Comparison of ENCODE assay signal across 9 cellular contexts in the genomic region with DNA sequence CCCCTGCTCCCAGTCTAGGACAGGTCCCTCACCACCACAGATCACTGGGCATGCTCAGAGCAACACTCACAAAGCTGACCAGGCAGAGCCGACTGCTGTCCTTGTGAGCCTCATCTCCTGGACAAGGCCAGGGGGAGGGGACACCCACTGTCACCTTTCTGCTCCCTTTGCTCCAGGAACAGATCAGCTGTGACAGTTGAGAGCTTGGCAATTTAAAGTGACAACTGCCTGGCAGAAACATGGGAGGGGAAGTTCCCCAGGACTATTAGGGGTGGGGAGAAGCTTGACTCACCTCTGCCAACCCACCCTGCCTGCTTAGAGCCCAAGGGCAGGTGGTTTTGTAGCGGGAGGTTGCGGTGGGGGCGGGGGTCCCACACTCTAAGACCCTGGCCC.
A peak's percentile ranks its signal among the peaks of the same experiment; 100 is the strongest.
DNase-seq lines count a peak whose midpoint lies in the region; ATAC-seq and TF ChIP-seq lines count a peak whose summit lies in the region.
"Had no signal": no experiment of that assay in that cellular context is flagged by ENCODE, and none has a peak within 500 bp of the region (broad histone marks: within the 10 kb centered on the region; RNA-seq: fewer than 3 reads in every experiment).

No MANE protein-coding gene starts in this region.

- no peak for ATAC-seq in HG03097 (IDR thresholded peaks at IDR 0.05; ENCODE audit: low FRiP score, unreplicated experiment)
- no peak for ATAC-seq in activated CD8-positive, alpha-beta memory T cell treated with anti-CD3 and anti-CD28 coated beads, Interleukin-2, amount 10 ng/mL, durations not matched to agents 7 days and 5 days

- peaks cover 11% of the 10 kb centered on the region for H3K36me3 Mint-ChIP-seq in activated CD4-positive, alpha-beta T cell treated with anti-CD3 and anti-CD28 coated beads, Interleukin-2, amount 10 ng/mL, durations not matched to agents 24 days and 14 days (ENCODE audit: low read depth)
- peaks cover 7% of the 10 kb centered on the region for H3K36me3 Mint-ChIP-seq in activated CD8-positive, alpha-beta memory T cell treated with anti-CD3 and anti-CD28 coated beads, Interleukin-2, amount 10 ng/mL, durations not matched to agents 7 days and 5 days

- peak overlapping the region; percentile 56 for H3K4me3 Mint-ChIP-seq in activated CD4-positive, alpha-beta T cell treated with anti-CD3 and anti-CD28 coated beads, Interleukin-2, amount 10 ng/mL, durations not matched to agents 24 days and 14 days
- H3K4me3 Mint-ChIP-seq in activated CD8-positive, alpha-beta memory T cell treated with anti-CD3 and anti-CD28 coated beads, Interleukin-2, amount 10 ng/mL, durations not matched to agents 7 days and 5 days: no peak overlapping the region

- peaks cover 23 to 48% of the 10 kb centered on the region in 2 donors for H3K4me1 ChIP-seq in adrenal gland (replicated peaks in 1 of 2)
- H3K4me1 ChIP-seq in stomach: peaks cover 13 to 63% (median 38%) of the 10 kb centered on the region in 4 donors

- H3K27me3 ChIP-seq in adrenal gland: no peaks in the 10 kb centered on the region
- H3K27me3 ChIP-seq in stomach: no peaks in the 10 kb centered on the region
- H3K27me3 ChIP-seq: SJCRH30 had no signal

- intact Hi-C loops in activated CD4-positive, alpha-beta T cell treated with anti-CD3 and anti-CD28 coated beads, Interleukin-2, amount 10 ng/mL, durations not matched to agents 24 days and 14 days (cut with micrococcal nuclease): no loop called here
- intact Hi-C loops in adrenal gland (cut with DNase I) (no loop called here), stomach (cut with DNase I; ENCODE audit: low total_unique reads) (no loop called here)

- peak overlapping the region; percentile 8 to 96 (median 93) for H3K27ac ChIP-seq in adrenal gland
- peak overlapping the region in 4 of 5 donors; percentile 6 to 92 (median 76) for H3K27ac ChIP-seq in stomach
- H3K27ac ChIP-seq: SJCRH30 had no signal

- no peak overlapping the region for H3K27ac Mint-ChIP-seq in activated CD4-positive, alpha-beta T cell treated with anti-CD3 and anti-CD28 coated beads, Interleukin-2, amount 10 ng/mL, durations not matched to agents 24 days and 14 days
- H3K27ac Mint-ChIP-seq in activated CD8-positive, alpha-beta memory T cell treated with anti-CD3 and anti-CD28 coated beads, Interleukin-2, amount 10 ng/mL, durations not matched to agents 7 days and 5 days: no peak overlapping the region

- TF ChIP-seq CTCF in adrenal gland (IDR thresholded peaks at IDR 0.05): no peak
- no peak for TF ChIP-seq CTCF in stomach (IDR thresholded peaks at IDR 0.05)

- CTCF ChIA-PET in activated CD8-positive, alpha-beta memory T cell treated with anti-CD3 and anti-CD28 coated beads, Interleukin-2, amount 10 ng/mL, durations not matched to agents 7 days and 5 days (lab: Charles Lee): interaction anchor here (0.9 to 8.8 kb wide), 4 partner anchors 9 to 43 kb away, joined by 4 to 120 read pairs (median 30); no protein-coding TSS in a partner anchor

- H3K4me1 Mint-ChIP-seq in activated CD4-positive, alpha-beta T cell treated with anti-CD3 and anti-CD28 coated beads, Interleukin-2, amount 10 ng/mL, durations not matched to agents 24 days and 14 days: peaks cover 14% of the 10 kb centered on the region
- H3K4me1 Mint-ChIP-seq in activated CD8-positive, alpha-beta memory T cell treated with anti-CD3 and anti-CD28 coated beads, Interleukin-2, amount 10 ng/mL, durations not matched to agents 7 days and 5 days: peaks cover 26% of the 10 kb centered on the region

- H3K36me3 ChIP-seq in adrenal gland (replicated peaks in 1 of 2): no peaks in the 10 kb centered on the region
- H3K36me3 ChIP-seq in stomach: no peaks in the 10 kb centered on the region
- H3K36me3 ChIP-seq: SJCRH30 had no signal

- DNase-seq in activated CD4-positive, alpha-beta T cell treated with anti-CD3 and anti-CD28 coated beads, Interleukin-2, amount 10 ng/mL, durations not matched to agents 24 days and 14 days: no peak
- DNase-seq in activated CD4-positive, alpha-beta T cell treated with anti-CD3 and anti-CD28 coated beads, Interleukin-2, amount 50 U/mL, for 48 hours: no peak
- DNase-seq in adrenal gland: peak in 6 of 7 donors; percentile 70 to 88 (median 83)
- DNase-seq in left kidney (ENCODE audit: low read depth, low spot score): peak; percentile 74
- no peak for DNase-seq in stomach
- no peak for DNase-seq in stimulated activated CD4-positive, alpha-beta T cell treated with anti-CD3 and anti-CD28 coated beads, Interleukin-15, amount 100 ng/mL, for 24 hours
- no peak for DNase-seq in activated CD8-positive, alpha-beta memory T cell treated with anti-CD3 and anti-CD28 coated beads, Interleukin-2, amount 10 ng/mL, durations not matched to agents 7 days and 5 days
- DNase-seq: SJCRH30 had no signal

- H3K4me3 ChIP-seq in adrenal gland: peak overlapping the region in 2 of 4 donors; percentile 42 to 64
- H3K4me3 ChIP-seq in stomach: peak overlapping the region in 1 of 4 donors; percentile 95
- H3K4me3 ChIP-seq: SJCRH30 had no signal

- H3K9me3 ChIP-seq in adrenal gland (replicated peaks in 1 of 3) (no peaks in the 10 kb centered on the region), stomach (no peaks in the 10 kb centered on the region)
- H3K9me3 ChIP-seq: SJCRH30 had no signal

- no peaks in the 10 kb centered on the region for H3K9me3 Mint-ChIP-seq in activated CD4-positive, alpha-beta T cell treated with anti-CD3 and anti-CD28 coated beads, Interleukin-2, amount 10 ng/mL, durations not matched to agents 24 days and 14 days
- no peaks in the 10 kb centered on the region for H3K9me3 Mint-ChIP-seq in activated CD8-positive, alpha-beta memory T cell treated with anti-CD3 and anti-CD28 coated beads, Interleukin-2, amount 10 ng/mL, durations not matched to agents 7 days and 5 days (ENCODE audit: low read depth)

- H3K27me3 Mint-ChIP-seq in activated CD4-positive, alpha-beta T cell treated with anti-CD3 and anti-CD28 coated beads, Interleukin-2, amount 10 ng/mL, durations not matched to agents 24 days and 14 days: no peaks in the 10 kb centered on the region
- H3K27me3 Mint-ChIP-seq in activated CD8-positive, alpha-beta memory T cell treated with anti-CD3 and anti-CD28 coated beads, Interleukin-2, amount 10 ng/mL, durations not matched to agents 7 days and 5 days: no peaks in the 10 kb centered on the region

- no peak for TF ChIP-seq EP300 in stomach (IDR thresholded peaks at IDR 0.05)

- 40 to 52% (median 49%) methylated on average over 1 to 4 of the region's 4 CpGs for WGBS in adrenal gland, 4 donors
- 29 to 82% (median 78%) methylated on average over 1 to 4 of the region's 4 CpGs for WGBS in stomach, 5 donors

- peak in 1 of 2 donors; percentile 60 for TF ChIP-seq POLR2A in adrenal gland (IDR thresholded peaks at IDR 0.05)
- no peak for TF ChIP-seq POLR2A in stomach (IDR thresholded peaks at IDR 0.05)

Comparison
In these comparisons a context has a peak if more than half of its experiments do, and no peak if none do; other contexts are left out.
1. DNase-seq: peak in adrenal gland (6 of 7) and left kidney (single experiment); none in activated CD4-positive, alpha-beta T cell treated with anti-CD3 and anti-CD28 coated beads, Interleukin-2, amount 10 ng/mL, durations not matched to agents 24 days and 14 days (single experiment), activated CD4-positive, alpha-beta T cell treated with anti-CD3 and anti-CD28 coated beads, Interleukin-2, amount 50 U/mL, for 48 hours (0 of 2), stomach (single experiment), stimulated activated CD4-positive, alpha-beta T cell treated with anti-CD3 and anti-CD28 coated beads, Interleukin-15, amount 100 ng/mL, for 24 hours (single experiment) and activated CD8-positive, alpha-beta memory T cell treated with anti-CD3 and anti-CD28 coated beads, Interleukin-2, amount 10 ng/mL, durations not matched to agents 7 days and 5 days (single experiment).